ENCODE assay signal across 19 cellular contexts in genomic region chr6:120303527-120303926, GRCh38.
A peak's percentile ranks its signal among the peaks of the same experiment; 100 is the strongest.
DNase-seq lines count a peak whose midpoint lies in the region; ATAC-seq and TF ChIP-seq lines count a peak whose summit lies in the region.
"Had no signal": no experiment of that assay in that cellular context is flagged by ENCODE, and none has a peak within 500 bp of the region (broad histone marks: within the 10 kb centered on the region; RNA-seq: fewer than 3 reads in every experiment).

No MANE protein-coding gene starts in this region.

- H3K27ac ChIP-seq in HCT116 (ENCODE audit: low read depth, low read length) (no peak overlapping the region), smooth muscle cell (ENCODE audit: low read depth) (no peak overlapping the region), upper lobe of left lung (no peak overlapping the region)
- H3K27ac ChIP-seq: BLaER1 treated with 17β-estradiol and CSF1 and Interleukin-3, amounts not matched to agents 10 nM and 100 nM; HL-60; KMS-11 had no signal

- H3K4me1 ChIP-seq in HCT116 (ENCODE audit: control insufficient read depth in 1 of 2, insufficient read depth in 2 of 2, low read length in 2 of 2) = no peaks in the 10 kb centered on the region
- H3K4me1 ChIP-seq in smooth muscle cell (ENCODE audit: low read depth) = no peaks in the 10 kb centered on the region
- H3K4me1 ChIP-seq in upper lobe of left lung = no peaks in the 10 kb centered on the region
- H3K4me1 ChIP-seq: BLaER1 treated with 17β-estradiol and CSF1 and Interleukin-3, amounts not matched to agents 10 nM and 100 nM had no signal

- ATAC-seq in GM19025 (IDR thresholded peaks at IDR 0.05; ENCODE audit: low read depth, unreplicated experiment) (peak; percentile 48), HCT116 (no peak), HG03139 (IDR thresholded peaks at IDR 0.05; ENCODE audit: unreplicated experiment) (peak; percentile 55), upper lobe of left lung (ENCODE audit: low FRiP score in 2 of 2) (no peak)
- ATAC-seq in activated CD4-positive, CD25-positive, alpha-beta regulatory T cell treated with anti-CD3 and anti-CD28 coated beads, Interleukin-2, amount 50 U/mL, for 24 hours = no peak
- ATAC-seq: GM23338, Right ventricle myocardium inferior, T-helper 17 cell had no signal

- DNase-seq in HCT116 (ENCODE audit: low read depth, low spot score) (no peak), smooth muscle cell (lab: John Stamatoyannopoulos, UW; ENCODE audit: unreplicated experiment) (no peak), NCI-H526 treated with DMSO at 0.1 percent for 48 hours (lab: John Stamatoyannopoulos, UW) (no peak), upper lobe of left lung (no peak)
- DNase-seq: CD8-positive, alpha-beta memory T cell; HCEC 1CT; MV-4-11; NCI-H1694 treated with DMSO at 0.1 percent for 48 hours; NCI-H510A; NCI-H774; T-helper 17 cell had no signal

- H3F3A ChIP-seq in smooth muscle cell (ENCODE audit: low read depth) = no peaks in the 10 kb centered on the region

- no peak for TF ChIP-seq RAD21 in HCT116 (IDR thresholded peaks at IDR 0.05; ENCODE audit: low read depth)

- CTCF ChIA-PET in HCT116 (lab: Charles Lee) = no interaction called here

- BruUV-seq in HCT116 (replicated peaks; lab: Mats Ljungman, UMichigan) = no TSS peak

- 95% methylated on average over 2 of the region's 2 CpGs for WGBS in smooth muscle cell (ENCODE audit: low lambda C conversion rate)
- 79 to 93% methylated on average over 2 of the region's 2 CpGs for WGBS in upper lobe of left lung, 2 donors

- TF ChIP-seq EP300 in upper lobe of left lung (IDR thresholded peaks at IDR 0.05) = no peak

- H3K9me3 ChIP-seq in HCT116 (ENCODE audit: control insufficient read depth in 1 of 2, insufficient read depth in 1 of 2, low read depth in 1 of 2, low read length in 2 of 2) (no peaks in the 10 kb centered on the region), smooth muscle cell (replicated peaks; ENCODE audit: low read depth) (no peaks in the 10 kb centered on the region), upper lobe of left lung (no peaks in the 10 kb centered on the region)
- H3K9me3 ChIP-seq: BLaER1 treated with 17β-estradiol and CSF1 and Interleukin-3, amounts not matched to agents 10 nM and 100 nM had no signal

- POLR2A ChIA-PET in HCT116 (lab: Charles Lee) = no interaction called here

- H3K36me3 ChIP-seq in HCT116 (ENCODE audit: control insufficient read depth in 1 of 2, insufficient read depth in 2 of 2, low read length in 2 of 2) (no peaks in the 10 kb centered on the region), smooth muscle cell (ENCODE audit: low read depth) (no peaks in the 10 kb centered on the region), upper lobe of left lung (no peaks in the 10 kb centered on the region)
- H3K36me3 ChIP-seq: BLaER1 treated with 17β-estradiol and CSF1 and Interleukin-3, amounts not matched to agents 10 nM and 100 nM had no signal

- H3K79me2 ChIP-seq in HCT116 (ENCODE audit: insufficient read depth, low read length) (no peaks in the 10 kb centered on the region), smooth muscle cell (ENCODE audit: low read depth) (no peaks in the 10 kb centered on the region)

- no peak overlapping the region for H3K4me2 ChIP-seq in HCT116 (ENCODE audit: low read length)
- no peak overlapping the region for H3K4me2 ChIP-seq in smooth muscle cell
- H3K4me2 ChIP-seq: BLaER1 treated with 17β-estradiol and CSF1 and Interleukin-3, amounts not matched to agents 10 nM and 100 nM; GM23338; KMS-11 had no signal

- RAD21 ChIA-PET in HCT116 (lab: Charles Lee; ENCODE audit: low non-redundant PET in 1 of 2, low total read pairs in 2 of 2, uncharacterized antibody in 2 of 2, unreplicated experiment in 2 of 2) = no interaction called here

- H2AFZ ChIP-seq in HCT116 (ENCODE audit: low read depth, low read length, poor library complexity, severe bottlenecking) = peak overlapping the region; percentile 13
- no peak overlapping the region for H2AFZ ChIP-seq in smooth muscle cell (ENCODE audit: low read depth)
- H2AFZ ChIP-seq: GM23338 had no signal

- no peak overlapping the region for H3K4me3 ChIP-seq in HCT116 (replicated peaks in 1 of 2; ENCODE audit: low read depth in 1 of 2, low read length in 2 of 2)
- no peak overlapping the region for H3K4me3 ChIP-seq in smooth muscle cell
- no peak overlapping the region for H3K4me3 ChIP-seq in upper lobe of left lung
- H3K4me3 ChIP-seq: BLaER1 treated with 17β-estradiol and CSF1 and Interleukin-3, amounts not matched to agents 10 nM and 100 nM; GM23338 had no signal

- no peaks in the 10 kb centered on the region for H3K9me2 ChIP-seq in HCT116 (ENCODE audit: insufficient read depth)

- TF ChIP-seq POLR2A in HCT116 (IDR thresholded peaks at IDR 0.05; ENCODE audit: borderline replicate concordance, extremely low read depth, insufficient read depth, insufficient read length) = no peak
- TF ChIP-seq POLR2A in upper lobe of left lung (IDR thresholded peaks at IDR 0.05) = no peak

- TF ChIP-seq CTCF in HCT116 (IDR thresholded peaks at IDR 0.05 in 2 of 3, conservative IDR thresholded peaks at IDR 0.05 in 1 of 3; ENCODE audit: borderline replicate concordance in 1 of 3, insufficient read depth in 1 of 3, low read depth in 2 of 3, low read length in 2 of 3) (no peak), smooth muscle cell (IDR thresholded peaks at IDR 0.05; ENCODE audit: borderline replicate concordance, insufficient read depth, poor library complexity, severe bottlenecking) (no peak), upper lobe of left lung (IDR thresholded peaks at IDR 0.05) (no peak)

- no peak overlapping the region for H3K9ac ChIP-seq in HCT116 (ENCODE audit: low read length)
- H3K9ac ChIP-seq in smooth muscle cell (ENCODE audit: low read depth) = no peak overlapping the region
- H3K9ac ChIP-seq: BLaER1 treated with 17β-estradiol and CSF1 and Interleukin-3, amounts not matched to agents 10 nM and 100 nM; KMS-11 had no signal

- H4K20me1 ChIP-seq in HCT116 (ENCODE audit: insufficient read depth) = no peaks in the 10 kb centered on the region
- H4K20me1 ChIP-seq in smooth muscle cell (ENCODE audit: low read depth) = no peaks in the 10 kb centered on the region
- H4K20me1 ChIP-seq: BLaER1 treated with 17β-estradiol and CSF1 and Interleukin-3, amounts not matched to agents 10 nM and 100 nM had no signal

- intact Hi-C loops in HCT116 (cut with micrococcal nuclease) = no loop called here

- no peaks in the 10 kb centered on the region for H3K27me3 ChIP-seq in HCT116 (ENCODE audit: insufficient read depth, low read length)
- no peaks in the 10 kb centered on the region for H3K27me3 ChIP-seq in smooth muscle cell (ENCODE audit: low read depth)
- H3K27me3 ChIP-seq in upper lobe of left lung = no peaks in the 10 kb centered on the region
- H3K27me3 ChIP-seq: BLaER1 treated with 17β-estradiol and CSF1 and Interleukin-3, amounts not matched to agents 10 nM and 100 nM had no signal

TF ChIP-seq in HCT116, 20 proteins besides CTCF, POLR2A, EP300 and RAD21:
- TF ChIP-seq SRF (IDR thresholded peaks at IDR 0.05; ENCODE audit: low read depth) = no peak

Comparison
In these comparisons a context has a peak if more than half of its experiments do, and no peak if none do; other contexts are left out.
1. ATAC-seq: peak in GM19025 (single experiment) and HG03139 (single experiment); none in HCT116 (single experiment), activated CD4-positive, CD25-positive, alpha-beta regulatory T cell treated with anti-CD3 and anti-CD28 coated beads, Interleukin-2, amount 50 U/mL, for 24 hours (0 of 2) and upper lobe of left lung (0 of 2).